In genomic region chr12:14950982-14951746, GRCh38 we compare ENCODE assay signal across 9 cellular contexts. TPM values are rescaled to one million over a fixed set of nuclear protein-coding genes. Genes with fewer than 3 reads are reported as not detected.
A peak's percentile ranks its signal among the peaks of the same experiment; 100 is the strongest.
DNase-seq lines count a peak whose midpoint lies in the region; ATAC-seq and TF ChIP-seq lines count a peak whose summit lies in the region.
"Had no signal": no experiment of that assay in that cellular context is flagged by ENCODE, and none has a peak within 500 bp of the region (broad histone marks: within the 10 kb centered on the region; RNA-seq: fewer than 3 reads in every experiment).

No MANE protein-coding gene starts in this region.

- peak overlapping the region; percentile 10; the same call in 1 of the 2 replicates for H3K9ac ChIP-seq in SU-DHL-6 (ENCODE audit: low read length)

- no peak for TF ChIP-seq POLR2A in esophagus muscularis mucosa (IDR thresholded peaks at IDR 0.05; ENCODE audit: low read depth)

- peak overlapping the region; percentile 96 for H3K27ac ChIP-seq in SU-DHL-6 (ENCODE audit: low read depth, low read length)
- peak overlapping the region; percentile 80 to 82 (median 82) for H3K27ac ChIP-seq in esophagus muscularis mucosa (replicated peaks in 1 of 4)
- H3K27ac ChIP-seq: VCaP had no signal

- H3K4me3 Mint-ChIP-seq in osteocyte (ENCODE audit: unreplicated experiment): no peak overlapping the region

- peak overlapping the region; percentile 96 for H3K27ac Mint-ChIP-seq in osteocyte (ENCODE audit: unreplicated experiment)

- H3K27me3 ChIP-seq in SU-DHL-6 (ENCODE audit: low read length) (no peaks in the 10 kb centered on the region), esophagus muscularis mucosa (no peaks in the 10 kb centered on the region)

- peak overlapping the region; percentile 98 for H3K4me2 ChIP-seq in SU-DHL-6 (ENCODE audit: low read depth, low read length, poor library complexity, severe bottlenecking)

- H4K20me1 ChIP-seq in SU-DHL-6 (ENCODE audit: low read depth, low read length): peaks cover 24% of the 10 kb centered on the region

- no peaks in the 10 kb centered on the region for H3K9me3 Mint-ChIP-seq in osteocyte (ENCODE audit: unreplicated experiment)

- H3F3A ChIP-seq in SU-DHL-6 (ENCODE audit: insufficient read depth): peaks cover 72% of the 10 kb centered on the region

- H3K9me2 ChIP-seq in SU-DHL-6 (replicated peaks; ENCODE audit: insufficient read depth, low read length): no peaks in the 10 kb centered on the region

- DNase-seq in ELF-1 (ENCODE audit: low read depth, low spot score): peak; percentile 77
- DNase-seq in esophagus muscularis mucosa (ENCODE audit: extremely low spot score): no peak
- no peak for DNase-seq in osteocyte (ENCODE audit: extremely low spot score, unreplicated experiment)
- no peak for DNase-seq in DMS 273 treated with DMSO at 0.1 percent for 48 hours (lab: John Stamatoyannopoulos, UW)
- DNase-seq in midbrain (lab: John Stamatoyannopoulos, UW): no peak
- no peak for DNase-seq in NCI-H510A treated with DMSO at 0.1 percent for 48 hours (lab: John Stamatoyannopoulos, UW)

- H3K36me3 ChIP-seq in SU-DHL-6 (ENCODE audit: low read length) (peaks cover 34% of the 10 kb centered on the region), esophagus muscularis mucosa (peaks cover 0 to 18% (median 0%) of the 10 kb centered on the region in 4 donors)

- peaks cover 74% of the 10 kb centered on the region for H3K79me2 ChIP-seq in SU-DHL-6 (ENCODE audit: insufficient read depth, low read length)

- 71% methylated on average over 6 of the region's 6 CpGs for WGBS in esophagus muscularis mucosa

- no peak overlapping the region for H2AFZ ChIP-seq in SU-DHL-6 (ENCODE audit: low read depth, low read length, severe bottlenecking)

- H3K9me3 ChIP-seq in SU-DHL-6 (ENCODE audit: insufficient read depth, low read length): no peaks in the 10 kb centered on the region
- no peaks in the 10 kb centered on the region for H3K9me3 ChIP-seq in esophagus muscularis mucosa

- H3K36me3 Mint-ChIP-seq in osteocyte (ENCODE audit: unreplicated experiment): peaks cover 3% of the 10 kb centered on the region

- no peak for ATAC-seq in GM19324 (IDR thresholded peaks at IDR 0.05; ENCODE audit: low FRiP score, unreplicated experiment)

- H3K4me1 Mint-ChIP-seq in osteocyte (ENCODE audit: unreplicated experiment): peaks cover 57% of the 10 kb centered on the region

- H3K4me1 ChIP-seq in esophagus muscularis mucosa: peaks cover 70 to 88% (median 77%) of the 10 kb centered on the region in 4 donors

- TF ChIP-seq CTCF in SU-DHL-6 (IDR thresholded peaks at IDR 0.05; ENCODE audit: insufficient read depth, low read length, poor library complexity, severe bottlenecking): no peak
- no peak for TF ChIP-seq CTCF in esophagus muscularis mucosa (IDR thresholded peaks at IDR 0.05)
- TF ChIP-seq CTCF in osteocyte (IDR thresholded peaks at IDR 0.05): no peak

- intact Hi-C loops in esophagus muscularis mucosa (cut with DNase I): loop anchor here (5.0 kb wide), 1 partner anchor 46 kb away; no protein-coding TSS in a partner anchor

- no peak overlapping the region for H3K4me3 ChIP-seq in SU-DHL-6 (ENCODE audit: insufficient read depth, low read length, poor library complexity, severe bottlenecking)
- no peak overlapping the region for H3K4me3 ChIP-seq in esophagus muscularis mucosa

- no peak for TF ChIP-seq EP300 in esophagus muscularis mucosa (IDR thresholded peaks at IDR 0.05)

- no peaks in the 10 kb centered on the region for H3K27me3 Mint-ChIP-seq in osteocyte (ENCODE audit: unreplicated experiment)

RNA-seq across cellular contexts. Expression of gene ARHGDIB, which starts 10.2 kb away (rescaled TPM):
- total RNA-seq in esophagus muscularis mucosa: 100 to 1,000 TPM in 2 of 4 donors, 10 to 100 TPM in 2; 43.6 to 123 (median 84.5) TPM
- total RNA-seq in osteocyte: 13.8 and 14.4 TPM in 2 replicates

RNA-seq across cellular contexts. Expression of gene ERP27, which starts 12.8 kb away (rescaled TPM):
- total RNA-seq in esophagus muscularis mucosa (1 to 10 TPM in 1 of 4 donors, under 1 TPM in 2, not detected in 1; 0.33 to 1.0 (median 0.58) TPM), osteocyte (0.50 and 0.70 TPM in 2 replicates)

RNA-seq across cellular contexts. Expression of gene PDE6H, which starts 21.7 kb away (rescaled TPM):
- total RNA-seq in esophagus muscularis mucosa: not detected
- total RNA-seq in osteocyte: not detected in 2 replicates
